8 cellular contexts compared by ENCODE assay signal in the genomic region with DNA sequence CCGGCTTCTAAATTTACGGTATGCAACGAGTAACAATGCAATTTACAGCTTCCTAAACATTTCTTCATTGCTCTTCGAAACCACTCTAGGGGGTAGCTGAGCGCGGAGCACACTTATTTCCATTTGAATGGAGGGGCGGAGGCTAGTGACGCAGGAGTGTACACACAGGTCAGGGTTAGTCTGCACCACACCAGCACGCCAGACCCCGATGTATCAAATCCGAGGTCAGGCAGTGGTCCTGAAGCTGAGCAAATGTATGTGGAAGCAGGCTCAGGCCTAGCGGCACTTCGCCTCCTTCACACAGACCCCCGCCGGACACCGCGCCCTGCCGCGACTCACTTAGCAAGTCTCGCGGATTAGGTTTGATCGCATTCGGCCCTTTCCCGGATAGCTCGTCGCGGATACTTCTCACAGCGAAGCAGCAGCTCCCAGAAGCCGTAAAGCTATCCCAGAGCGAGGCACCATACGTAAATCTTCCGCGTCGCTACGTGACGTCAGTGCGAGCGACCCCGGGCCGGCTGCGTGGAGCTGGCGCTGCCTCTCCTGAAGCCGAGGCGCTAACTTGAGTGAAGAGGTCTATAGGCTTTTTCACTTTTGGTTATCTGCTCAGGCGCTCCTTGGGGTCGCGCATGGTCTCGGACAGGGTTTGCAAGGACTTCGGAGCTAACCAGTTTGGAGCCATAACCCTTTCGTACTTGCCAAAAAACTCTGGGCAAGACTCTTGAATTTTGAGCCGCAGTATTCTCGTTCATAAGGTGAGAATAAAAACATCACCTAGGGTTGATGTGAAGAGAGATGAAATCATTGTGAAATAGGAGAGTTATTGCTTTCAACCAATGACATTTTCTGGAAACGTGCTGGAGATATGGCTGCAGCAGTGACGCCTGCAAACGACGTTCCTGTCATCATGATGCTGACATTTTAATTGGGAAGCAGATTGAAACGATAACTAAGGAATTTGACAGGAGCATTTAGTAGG. TPM values are rescaled to one million over a fixed set of nuclear protein-coding genes. Genes with fewer than 3 reads are reported as not detected.
DNase-seq lines count a peak whose midpoint lies in the region; ATAC-seq and TF ChIP-seq lines count a peak whose summit lies in the region.

A gene with protein sequence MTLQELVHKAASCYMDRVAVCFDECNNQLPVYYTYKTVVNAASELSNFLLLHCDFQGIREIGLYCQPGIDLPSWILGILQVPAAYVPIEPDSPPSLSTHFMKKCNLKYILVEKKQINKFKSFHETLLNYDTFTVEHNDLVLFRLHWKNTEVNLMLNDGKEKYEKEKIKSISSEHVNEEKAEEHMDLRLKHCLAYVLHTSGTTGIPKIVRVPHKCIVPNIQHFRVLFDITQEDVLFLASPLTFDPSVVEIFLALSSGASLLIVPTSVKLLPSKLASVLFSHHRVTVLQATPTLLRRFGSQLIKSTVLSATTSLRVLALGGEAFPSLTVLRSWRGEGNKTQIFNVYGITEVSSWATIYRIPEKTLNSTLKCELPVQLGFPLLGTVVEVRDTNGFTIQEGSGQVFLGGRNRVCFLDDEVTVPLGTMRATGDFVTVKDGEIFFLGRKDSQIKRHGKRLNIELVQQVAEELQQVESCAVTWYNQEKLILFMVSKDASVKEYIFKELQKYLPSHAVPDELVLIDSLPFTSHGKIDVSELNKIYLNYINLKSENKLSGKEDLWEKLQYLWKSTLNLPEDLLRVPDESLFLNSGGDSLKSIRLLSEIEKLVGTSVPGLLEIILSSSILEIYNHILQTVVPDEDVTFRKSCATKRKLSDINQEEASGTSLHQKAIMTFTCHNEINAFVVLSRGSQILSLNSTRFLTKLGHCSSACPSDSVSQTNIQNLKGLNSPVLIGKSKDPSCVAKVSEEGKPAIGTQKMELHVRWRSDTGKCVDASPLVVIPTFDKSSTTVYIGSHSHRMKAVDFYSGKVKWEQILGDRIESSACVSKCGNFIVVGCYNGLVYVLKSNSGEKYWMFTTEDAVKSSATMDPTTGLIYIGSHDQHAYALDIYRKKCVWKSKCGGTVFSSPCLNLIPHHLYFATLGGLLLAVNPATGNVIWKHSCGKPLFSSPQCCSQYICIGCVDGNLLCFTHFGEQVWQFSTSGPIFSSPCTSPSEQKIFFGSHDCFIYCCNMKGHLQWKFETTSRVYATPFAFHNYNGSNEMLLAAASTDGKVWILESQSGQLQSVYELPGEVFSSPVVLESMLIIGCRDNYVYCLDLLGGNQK (minus strand): TSS at position 469 of the 979 bp plus-strand sequence. CDS start 3,192 bp downstream, outside the sequence.

- POLR2A ChIA-PET in AG04450 (lab: Yijun Ruan, JAX) (interaction anchor here (0.5 to 2.1 kb wide), 11 partner anchors 21 to 571 kb away, joined by 3 to 28 read pairs (median 4); a partner anchor contains a TSS), activated B cell treated with CpG ODN at 0.5 μM for 24 hours (lab: Charles Lee) (interaction anchor here (0.8 to 3.1 kb wide), 12 partner anchors 10 to 992 kb away, joined by 4 to 95 read pairs (median 10); a partner anchor contains a TSS)

- H3K9me3 Mint-ChIP-seq in activated B cell treated with CpG ODN at 0.5 μM for 24 hours: no peaks in the 10 kb centered on the region

- intact Hi-C loops in activated B cell treated with CpG ODN at 0.5 μM for 24 hours (cut with micrococcal nuclease): loop anchor here (1.0 to 5.0 kb wide), 10 partner anchors 48 to 1041 kb away; a partner anchor contains a TSS
- intact Hi-C loops in spleen (cut with DNase I; ENCODE audit: low total_unique reads): no loop called here

- ATAC-seq in GM18909 (IDR thresholded peaks at IDR 0.05; ENCODE audit: poor library complexity, unreplicated experiment) (peak; percentile 96), HG03175 (IDR thresholded peaks at IDR 0.05; ENCODE audit: unreplicated experiment) (peak; percentile 95), activated B cell treated with CpG ODN at 0.5 μM for 24 hours (ENCODE audit: low read depth) (peak; percentile 90)

- WGBS in spleen, 5 donors: 0 to 1% (median 0%) methylated on average over 33 to 57 of the region's 57 CpGs

- H3K9me3 ChIP-seq in AG04450 (ENCODE audit: control insufficient read depth, insufficient read depth, low read length): no peaks in the 10 kb centered on the region
- no peaks in the 10 kb centered on the region for H3K9me3 ChIP-seq in spleen

- peak within 1 kb of the TSS; percentile 99 for H3K27ac Mint-ChIP-seq in activated B cell treated with CpG ODN at 0.5 μM for 24 hours

- H3K27ac ChIP-seq in AG04450 (ENCODE audit: low read depth, low read length) (peak within 1 kb of the TSS; percentile 98), caudate nucleus (ENCODE audit: low read depth, low read length) (peak within 1 kb of the TSS; percentile 98), spleen (peak within 1 kb of the TSS; percentile 76 to 99 (median 96))

- H3K27me3 ChIP-seq in AG04450 (ENCODE audit: control insufficient read depth, insufficient read depth, low read length) (no peaks in the 10 kb centered on the region), spleen (replicated peaks in 1 of 7) (no peaks in the 10 kb centered on the region)

- H3K4me1 ChIP-seq in spleen: peaks cover 10 to 48% (median 32%) of the 10 kb centered on the region in 6 donors

- peaks cover 27% of the 10 kb centered on the region for H3K4me1 Mint-ChIP-seq in activated B cell treated with CpG ODN at 0.5 μM for 24 hours

- peak within 1 kb of the TSS; percentile 93 for H3K4me3 Mint-ChIP-seq in activated B cell treated with CpG ODN at 0.5 μM for 24 hours

- TF ChIP-seq CTCF in AG04450 (IDR thresholded peaks at IDR 0.05; ENCODE audit: low read depth, low read length) (no peak), activated B cell treated with CpG ODN at 0.5 μM for 24 hours (IDR thresholded peaks at IDR 0.05) (no peak), spleen (IDR thresholded peaks at IDR 0.05 in 8 of 11, conservative IDR thresholded peaks at IDR 0.05 in 3 of 11) (peak in 1 of 11 experiments; percentile 4)

- no peaks in the 10 kb centered on the region for H3K27me3 Mint-ChIP-seq in activated B cell treated with CpG ODN at 0.5 μM for 24 hours

- H3K36me3 ChIP-seq in spleen: peaks cover 0 to 5% (median 0%) of the 10 kb centered on the region in 6 donors

- TF ChIP-seq POLR2A in spleen (IDR thresholded peaks at IDR 0.05): peak; percentile 60 to 74 (median 68)

- H3K36me3 Mint-ChIP-seq in activated B cell treated with CpG ODN at 0.5 μM for 24 hours (ENCODE audit: low read depth): peaks cover 12% of the 10 kb centered on the region

- CTCF ChIA-PET in AG04450 (lab: Charles Lee) (interaction anchor here (0.8 to 2.1 kb wide), 4 partner anchors 38 to 439 kb away, joined by 3 to 9 read pairs (median 6); a partner anchor contains a TSS), activated B cell treated with CpG ODN at 0.5 μM for 24 hours (lab: Charles Lee) (interaction anchor here (1.0 to 2.0 kb wide), 4 partner anchors 48 to 449 kb away, joined by 3 to 7 read pairs (median 5); a partner anchor contains a TSS)

- H3K4me3 ChIP-seq in AG04450 (ENCODE audit: low read depth, low read length): peak within 1 kb of the TSS; percentile 89
- peak within 1 kb of the TSS; percentile 53 to 88 (median 65) for H3K4me3 ChIP-seq in spleen

- DNase-seq in AG04450 (ENCODE audit: low read depth, low spot score): peak; percentile 83
- DNase-seq in NCI-H226: peak; percentile 88
- peak; percentile 96 for DNase-seq in activated B cell treated with CpG ODN at 0.5 μM for 24 hours
- DNase-seq in caudate nucleus (lab: John Stamatoyannopoulos, UW): peak; percentile 13 to 96 (median 89)
- DNase-seq in inferior parietal cortex (ENCODE audit: extremely low spot score): peak; percentile 97
- peak; percentile 97 for DNase-seq in spleen

RNA-seq across cellular contexts. Expression of the gene that starts here (rescaled TPM):
- 10.0 and 14.8 TPM in 2 replicates for polyA plus RNA-seq in AG04450 (2011; rRNA removed)
- polyA minus RNA-seq in AG04450 (2011; rRNA and poly(A)+ RNA removed): 5.7 and 11.9 TPM in 2 replicates
- total RNA-seq in activated B cell treated with CpG ODN at 0.5 μM for 24 hours: 12.8 and 14.2 TPM in 2 replicates
- 10 to 100 TPM in 6 of 7 donors, 1 to 10 TPM in 1; 9.6 to 15.6 (median 11.4) TPM for total RNA-seq in spleen
- polyA plus RNA-seq in spleen: 1 to 10 TPM; 2.8 to 4.5 (median 4.4) TPM

Comparison
In these comparisons a context has a peak if more than half of its experiments do, and no peak if none do; other contexts are left out.
1. Peak in every context shown above with its lines: DNase-seq, ATAC-seq, H3K4me3 ChIP-seq and H3K27ac ChIP-seq.